ENCODE assay signal across 9 cellular contexts in the genomic region with DNA sequence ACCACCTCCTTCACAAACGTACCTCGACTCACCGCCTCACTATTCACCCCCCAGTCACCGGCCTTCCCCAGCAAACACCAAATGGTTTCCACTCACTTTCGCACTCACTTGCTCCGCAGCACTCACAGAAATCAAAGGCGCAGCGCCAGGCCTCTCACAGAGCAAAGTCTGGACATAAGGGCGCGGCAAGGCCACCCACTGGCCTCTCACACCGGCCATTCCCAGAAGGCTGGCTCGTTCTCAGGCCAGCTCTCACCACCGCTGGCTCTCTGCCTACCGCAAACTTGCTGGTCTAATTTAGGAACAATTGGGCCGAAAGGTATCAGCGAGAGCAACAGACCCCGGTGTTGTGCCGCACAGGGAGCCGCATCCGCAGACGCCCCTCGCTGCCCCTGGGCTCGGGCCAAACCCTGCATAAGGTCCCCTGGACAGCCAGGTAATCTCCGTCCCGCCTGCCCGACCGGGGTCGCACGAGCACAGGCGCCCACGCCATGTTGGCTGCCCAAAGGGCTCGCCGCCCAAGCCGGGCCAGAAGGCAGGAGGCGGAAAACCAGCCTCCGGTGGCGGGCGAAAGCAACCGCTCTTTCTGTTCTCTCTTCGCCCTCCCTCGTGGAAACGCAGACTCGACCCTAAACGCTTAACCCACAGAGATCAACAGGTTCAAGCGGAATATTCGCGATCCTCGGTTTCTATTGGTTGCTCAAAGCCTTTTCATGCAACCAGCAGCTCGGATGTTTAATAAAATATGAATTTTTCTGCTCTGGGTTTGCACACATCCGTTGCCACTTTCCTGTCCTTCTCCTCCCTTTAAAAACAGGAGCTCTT.
DNase-seq lines count a peak whose midpoint lies in the region; ATAC-seq lines count a peak whose summit lies in the region.
"Had no signal": no experiment of that assay in that cellular context is flagged by ENCODE, and none has a peak within 500 bp of the region (broad histone marks: within the 10 kb centered on the region; RNA-seq: fewer than 3 reads in every experiment).

No MANE protein-coding gene starts in this region.

- H3K9me3 ChIP-seq in iPS-18c (ENCODE audit: control insufficient read depth, insufficient read depth, low read length): no peaks in the 10 kb centered on the region
- H3K9me3 ChIP-seq in stomach smooth muscle (ENCODE audit: control insufficient read depth in 2 of 2, low read length in 2 of 2): no peaks in the 10 kb centered on the region
- H3K9me3 ChIP-seq in effector memory CD4-positive, alpha-beta T cell (ENCODE audit: control insufficient read depth, low read length): peaks cover 3% of the 10 kb centered on the region
- H3K9me3 ChIP-seq: body of pancreas had no signal

- no peaks in the 10 kb centered on the region for H3K9me3 Mint-ChIP-seq in T-helper 1 cell treated with Interleukin-12 subunit alpha and Interleukin-12 subunit beta and Interleukin-4 antibody, amounts not matched to agents 30 μg/mL and 1 μg/mL, for 36 hours

- peak overlapping the region; percentile 44 for H3K4me3 Mint-ChIP-seq in T-helper 1 cell treated with Interleukin-12 subunit alpha and Interleukin-12 subunit beta and Interleukin-4 antibody, amounts not matched to agents 30 μg/mL and 1 μg/mL, for 36 hours

- no peak overlapping the region for H3K9ac ChIP-seq in stomach smooth muscle (ENCODE audit: low read length in 2 of 2)

- no peaks in the 10 kb centered on the region for H3K36me3 ChIP-seq in stomach smooth muscle (ENCODE audit: control insufficient read depth in 2 of 2, insufficient read depth in 2 of 2, low read length in 2 of 2)
- no peaks in the 10 kb centered on the region for H3K36me3 ChIP-seq in effector memory CD4-positive, alpha-beta T cell (ENCODE audit: control insufficient read depth, insufficient read depth, low read length)

- H3K36me3 Mint-ChIP-seq in T-helper 1 cell treated with Interleukin-12 subunit alpha and Interleukin-12 subunit beta and Interleukin-4 antibody, amounts not matched to agents 30 μg/mL and 1 μg/mL, for 36 hours (ENCODE audit: low read depth): peaks cover 8% of the 10 kb centered on the region

- H3K4me3 ChIP-seq in iPS-18c (ENCODE audit: insufficient read depth, low read depth, low read length): peak overlapping the region; percentile 38
- peak overlapping the region; percentile 26 to 44 for H3K4me3 ChIP-seq in stomach smooth muscle (ENCODE audit: low read length in 2 of 2)
- no peak overlapping the region for H3K4me3 ChIP-seq in effector memory CD4-positive, alpha-beta T cell (ENCODE audit: insufficient read depth, low read depth, low read length, poor library complexity, severe bottlenecking)
- H3K4me3 ChIP-seq: body of pancreas had no signal

- peak overlapping the region; percentile 57 for H3K27ac Mint-ChIP-seq in T-helper 1 cell treated with Interleukin-12 subunit alpha and Interleukin-12 subunit beta and Interleukin-4 antibody, amounts not matched to agents 30 μg/mL and 1 μg/mL, for 36 hours

- peaks cover 97% of the 10 kb centered on the region for H3K27me3 Mint-ChIP-seq in T-helper 1 cell treated with Interleukin-12 subunit alpha and Interleukin-12 subunit beta and Interleukin-4 antibody, amounts not matched to agents 30 μg/mL and 1 μg/mL, for 36 hours (ENCODE audit: low read depth)

- H3K4me1 Mint-ChIP-seq in T-helper 1 cell treated with Interleukin-12 subunit alpha and Interleukin-12 subunit beta and Interleukin-4 antibody, amounts not matched to agents 30 μg/mL and 1 μg/mL, for 36 hours (ENCODE audit: low read depth): peaks cover 33% of the 10 kb centered on the region

- DNase-seq in T-helper 1 cell (no peak), NCI-H82 (lab: John Stamatoyannopoulos, UW) (no peak)
- DNase-seq in activated T-cell treated with anti-CD3 and anti-CD28 coated beads, Interleukin-2, amount 50 U/mL, for 48 hours: peak; percentile 35 to 44
- no peak for DNase-seq in effector memory CD4-positive, alpha-beta T cell

- H3K27ac ChIP-seq in stomach smooth muscle (ENCODE audit: low read length): no peak overlapping the region
- H3K27ac ChIP-seq in effector memory CD4-positive, alpha-beta T cell (ENCODE audit: insufficient read depth, low read length, poor library complexity, severe bottlenecking): no peak overlapping the region
- H3K27ac ChIP-seq: body of pancreas had no signal

- peaks cover 14% of the 10 kb centered on the region for H3K4me1 ChIP-seq in stomach smooth muscle (ENCODE audit: control insufficient read depth, insufficient read depth, low read length)
- H3K4me1 ChIP-seq in effector memory CD4-positive, alpha-beta T cell (ENCODE audit: control insufficient read depth, insufficient read depth, low read length, poor library complexity, severe bottlenecking): peaks cover 40% of the 10 kb centered on the region

- H3K27me3 ChIP-seq in stomach smooth muscle (ENCODE audit: control insufficient read depth in 1 of 2, insufficient read depth in 2 of 2, low read length in 2 of 2): peaks cover 78 to 98% of the 10 kb centered on the region in 2 donors
- peaks cover 96% of the 10 kb centered on the region for H3K27me3 ChIP-seq in effector memory CD4-positive, alpha-beta T cell (replicated peaks; ENCODE audit: control insufficient read depth, insufficient read depth, low read length, poor library complexity, severe bottlenecking)

- no peak for ATAC-seq in GM18907 (IDR thresholded peaks at IDR 0.05; ENCODE audit: unreplicated experiment)
- ATAC-seq: body of pancreas had no signal

Comparison
In these comparisons a context has a peak if more than half of its experiments do, and no peak if none do; other contexts are left out.
1. DNase-seq: peak in activated T-cell treated with anti-CD3 and anti-CD28 coated beads, Interleukin-2, amount 50 U/mL, for 48 hours (2 of 2); none in T-helper 1 cell (0 of 5), NCI-H82 (single experiment) and effector memory CD4-positive, alpha-beta T cell (0 of 3).